17 cellular contexts compared by ENCODE assay signal in genomic region chr1:32010246-32010645, GRCh38. TPM values are rescaled to one million over a fixed set of nuclear protein-coding genes. Genes with fewer than 3 reads are reported as not detected.
DNase-seq lines count a peak whose midpoint lies in the region; ATAC-seq, FAIRE-seq and TF ChIP-seq lines count a peak whose summit lies in the region.
"Had no signal": no experiment of that assay in that cellular context is flagged by ENCODE, and none has a peak within 500 bp of the region (broad histone marks: within the 10 kb centered on the region; RNA-seq: fewer than 3 reads in every experiment).

No MANE protein-coding gene starts in this region.

- TF ChIP-seq CTCF in HepG2 (CRISPR knock-in tag; IDR thresholded peaks at IDR 0.05) (no peak), right lobe of liver (IDR thresholded peaks at IDR 0.05) (no peak), Loucy (conservative IDR thresholded peaks at IDR 0.05; ENCODE audit: low read length) (no peak)

- H3K79me2 ChIP-seq in HepG2 (ENCODE audit: insufficient read depth, low read length) (peaks cover 15% of the 10 kb centered on the region), Loucy (ENCODE audit: insufficient read depth, low read length) (peaks cover 22% of the 10 kb centered on the region)

- H3K36me3 ChIP-seq in HepG2 (replicated peaks in 1 of 2; ENCODE audit: control insufficient read depth in 1 of 2, insufficient read depth in 2 of 2, low read length in 2 of 2) (no peaks in the 10 kb centered on the region), right lobe of liver (no peaks in the 10 kb centered on the region), Loucy (ENCODE audit: insufficient read depth, low read length) (no peaks in the 10 kb centered on the region)

- BruUV-seq in HepG2 (replicated peaks; lab: Mats Ljungman, UMichigan) = no TSS peak

- ATAC-seq in HepG2 (no peak), right lobe of liver (no peak), GM18868 (IDR thresholded peaks at IDR 0.05; ENCODE audit: unreplicated experiment) (no peak), GM19463 (IDR thresholded peaks at IDR 0.05; ENCODE audit: unreplicated experiment) (no peak)

- FAIRE-seq in HepG2 (lab: Jason Lieb, UNC) (no peak), urothelium cell line (lab: Jason Lieb, UNC) (no peak)
- FAIRE-seq: G401.6, GM12891, H1, HTR-8/SVneo had no signal

- H3K9me3 ChIP-seq in HepG2 (ENCODE audit: low read length) (no peaks in the 10 kb centered on the region), right lobe of liver (no peaks in the 10 kb centered on the region), Loucy (ENCODE audit: insufficient read depth, low read depth, low read length) (no peaks in the 10 kb centered on the region)

- TF ChIP-seq POLR2A in HepG2 (IDR thresholded peaks at IDR 0.05; ENCODE audit: insufficient read depth in 1 of 2, low read depth in 2 of 2, low read length in 2 of 2) (no peak), right lobe of liver (IDR thresholded peaks at IDR 0.05) (no peak)

- H3K9me2 ChIP-seq in Loucy (replicated peaks; ENCODE audit: low read depth, low read length) = no peaks in the 10 kb centered on the region

- no peak overlapping the region for H3K4me3 ChIP-seq in HepG2 (replicated peaks in 1 of 3; ENCODE audit: insufficient read depth in 1 of 3, low read depth in 2 of 3, low read length in 3 of 3)
- no peak overlapping the region for H3K4me3 ChIP-seq in right lobe of liver
- H3K4me3 ChIP-seq in Loucy (ENCODE audit: low read length, poor library complexity, severe bottlenecking) = no peak overlapping the region

- TF ChIP-seq EP300 in HepG2 (IDR thresholded peaks at IDR 0.05; ENCODE audit: low read depth in 2 of 2, low read length in 2 of 2) (no peak), HepG2 (CRISPR knock-in tag; IDR thresholded peaks at IDR 0.05; ENCODE audit: borderline replicate concordance) (no peak)

- H3F3A ChIP-seq in Loucy (ENCODE audit: low read depth) = no peaks in the 10 kb centered on the region

- DNase-seq in HepG2 (ENCODE audit: low spot score) (no peak), right lobe of liver (no peak), mesenteric fat pad (ENCODE audit: low spot score) (peak; percentile 6), urothelium cell line (ENCODE audit: low spot score) (no peak)
- DNase-seq: ACHN; Calu3; CD4-positive, alpha-beta memory T cell; H9; KG1 had no signal

- H3K27ac ChIP-seq in HepG2 (ENCODE audit: extremely low read length, insufficient read depth, low read length) = no peak overlapping the region
- no peak overlapping the region for H3K27ac ChIP-seq in right lobe of liver
- H3K27ac ChIP-seq: C4-2B had no signal

- H3K27me3 ChIP-seq in HepG2 (ENCODE audit: control insufficient read depth in 1 of 2, insufficient read depth in 2 of 2, low read length in 2 of 2) (peaks cover 0 to 2% of the 10 kb centered on the region in 2 experiments; a peak in 2 of 5 replicates), right lobe of liver (no peaks in the 10 kb centered on the region), Loucy (ENCODE audit: insufficient read depth, low read length, poor library complexity, severe bottlenecking) (no peaks in the 10 kb centered on the region)

- intact Hi-C loops in HepG2 (cut with micrococcal nuclease; ENCODE audit: unreplicated experiment) = no loop called here
- intact Hi-C loops in right lobe of liver (cut with DNase I) = no loop called here

- in situ Hi-C loops in HepG2 (cut with HindIII; ENCODE audit: extremely low pct_ligation_motif_present, low pct_unique_long_range_greater_than_20kb) = no loop called here

- no peak overlapping the region for H3K9ac ChIP-seq in HepG2 (ENCODE audit: insufficient read depth, low read depth, low read length)
- H3K9ac ChIP-seq in Loucy (ENCODE audit: low read depth, low read length, poor library complexity, severe bottlenecking) = no peak overlapping the region

- no peak overlapping the region for H2AFZ ChIP-seq in HepG2 (ENCODE audit: low read length)
- 0 out of 2 replicates have a peak overlapping the region, but pooled peaks have one; percentile 9 for H2AFZ ChIP-seq in Loucy (ENCODE audit: low read length)

- peak overlapping the region; percentile 9; the same call in 1 of the 2 replicates for H3K4me2 ChIP-seq in HepG2 (ENCODE audit: low read depth, low read length)
- H3K4me2 ChIP-seq in Loucy (ENCODE audit: low read depth, low read length, poor library complexity, severe bottlenecking) = no peak overlapping the region

- peaks cover 11% of the 10 kb centered on the region for H4K20me1 ChIP-seq in HepG2 (ENCODE audit: insufficient read depth, low read length)
- H4K20me1 ChIP-seq in Loucy (ENCODE audit: insufficient read depth, low read length, poor library complexity, severe bottlenecking) = peaks cover 12% of the 10 kb centered on the region

- 39% methylated on average over 5 of the region's 5 CpGs for WGBS in HepG2 (ENCODE audit: low lambda C conversion rate)
- 87% methylated on average over 3 of the region's 5 CpGs for WGBS in right lobe of liver (ENCODE audit: insufficient coverage, low coverage, low lambda C conversion rate, missing lambda C conversion rate)

- CTCF ChIA-PET in HepG2 (lab: Yijun Ruan, JAX; ENCODE audit: low intra/inter-chr PET ratio, low total read pairs) = no interaction called here

- POLR2A ChIA-PET in HepG2 (lab: Yijun Ruan, JAX) = no interaction called here

- TF ChIP-seq RAD21 in HepG2 (CRISPR knock-in tag; IDR thresholded peaks at IDR 0.05) = no peak

- H3K4me1 ChIP-seq in HepG2 (ENCODE audit: insufficient read depth, low read length) (peaks cover 8% of the 10 kb centered on the region), right lobe of liver (peaks cover 0 to 8% (median 2%) of the 10 kb centered on the region in 4 donors), Loucy (ENCODE audit: insufficient read depth, low read length, poor library complexity, severe bottlenecking) (peaks cover 22% of the 10 kb centered on the region)

TF ChIP-seq in HepG2, 621 proteins besides CTCF, POLR2A, EP300 and RAD21:
- no peak for TF ChIP-seq ZNF629 (CRISPR knock-in tag; conservative IDR thresholded peaks at IDR 0.05)

RNA-seq across cellular contexts. Expression of gene KHDRBS1, which starts 3.4 kb away (rescaled TPM):
- total RNA-seq in HepG2 (2016; rRNA removed; fragmentation: Illumina TruSeq; extraction: Trizol) = 39.0 and 86.8 TPM in 2 replicates
- 13.0 and 13.9 TPM in 2 replicates for total RNA-seq in HepG2 (2016; cell fraction: cytosol; rRNA removed; fragmentation: Illumina TruSeq; extraction: Trizol; ENCODE audit: low read depth)
- 37.3 and 82.6 TPM in 2 replicates for total RNA-seq in HepG2 (2016; cell fraction: insoluble cytoplasmic fraction; rRNA removed; fragmentation: Illumina TruSeq; extraction: Trizol)
- 32.0 and 34.5 TPM in 2 replicates for total RNA-seq in HepG2 (2016; cell fraction: membrane; rRNA removed; fragmentation: Illumina TruSeq; extraction: Trizol)
- total RNA-seq in HepG2 (2016; cell fraction: nucleus; rRNA removed; fragmentation: Illumina TruSeq; extraction: Trizol) = 47.6 and 52.9 TPM in 2 replicates
- polyA plus RNA-seq in HepG2 (2011; rRNA removed) = 19.8 and 25.1 TPM in 2 replicates
- 20.8 and 25.6 TPM in 2 replicates for polyA plus RNA-seq in HepG2 (2011; cell fraction: cytosol; rRNA removed)
- 17.2 and 19.1 TPM in 2 replicates for polyA plus RNA-seq in HepG2 (2011; cell fraction: nucleus; rRNA removed)
- 70.1 and 107 TPM in 2 replicates for polyA plus RNA-seq in HepG2 (2012)
- 11.9 and 12.3 TPM in 2 replicates for polyA plus RNA-seq in HepG2 (2016; cell fraction: cytosol; fragmentation: Illumina TruSeq; extraction: Trizol; ENCODE audit: low read depth)
- 131 and 149 TPM in 2 replicates for polyA plus RNA-seq in HepG2 (2016; cell fraction: insoluble cytoplasmic fraction; fragmentation: Illumina TruSeq; extraction: Trizol; ENCODE audit: low read depth)
- 31.5 and 34.1 TPM in 2 replicates for polyA plus RNA-seq in HepG2 (2016; cell fraction: membrane; fragmentation: Illumina TruSeq; extraction: Trizol; ENCODE audit: low read depth)
- 78.0 and 82.8 TPM in 2 replicates for polyA plus RNA-seq in HepG2 (2016; cell fraction: nucleus; fragmentation: Illumina TruSeq; extraction: Trizol; ENCODE audit: insufficient read depth, low read depth)
- polyA minus RNA-seq in HepG2 (2011; rRNA and poly(A)+ RNA removed; ENCODE audit: low replicate concordance) = 28.2 and 34.0 TPM in 2 replicates
- polyA minus RNA-seq in HepG2 (2011; cell fraction: cytosol; rRNA and poly(A)+ RNA removed) = 35.6 and 38.3 TPM in 2 replicates
- polyA minus RNA-seq in HepG2 (2011; cell fraction: nucleus; rRNA and poly(A)+ RNA removed) = 22.7 and 24.1 TPM in 2 replicates
- 10 to 100 TPM; 22.8 to 38.2 (median 34.0) TPM for total RNA-seq in right lobe of liver
- 80.1 TPM for total RNA-seq in mesenteric fat pad
